In the genomic region with DNA sequence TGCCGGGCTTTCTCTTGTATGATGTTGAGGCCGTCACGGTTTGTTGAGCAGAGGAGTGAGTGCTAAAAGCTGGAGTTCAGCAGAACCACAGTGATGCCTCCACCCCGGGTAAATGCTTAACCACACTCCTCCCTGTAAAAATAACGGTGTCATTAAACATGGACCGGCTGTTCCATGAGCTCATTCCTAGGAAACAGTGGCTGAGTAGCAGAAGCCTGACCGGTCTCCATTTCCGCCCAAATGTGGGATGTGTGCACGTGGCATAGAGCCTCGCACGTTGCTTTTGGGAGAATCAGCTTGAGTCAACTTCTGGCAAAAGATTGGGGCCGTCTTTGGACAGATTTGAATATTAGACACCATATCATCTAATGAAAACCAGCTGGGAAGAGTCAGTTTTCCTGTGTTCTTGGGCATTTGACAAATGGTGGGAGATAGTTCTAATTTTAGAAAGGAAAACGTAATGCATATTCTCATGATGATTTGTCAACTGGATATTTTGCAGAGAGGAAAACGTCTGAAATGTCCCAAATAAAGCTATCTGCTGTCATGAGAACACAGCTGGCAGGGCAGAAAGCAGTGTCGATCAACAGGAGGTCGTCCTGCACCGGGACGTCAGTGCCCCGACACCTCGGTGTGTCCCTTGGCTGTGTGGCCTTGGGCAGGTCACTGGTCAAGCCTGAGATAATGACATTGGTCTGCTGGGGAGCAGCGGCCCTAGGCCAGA, we compare ENCODE assay signal across 1 cellular context.
TF ChIP-seq lines count a peak whose summit lies in the region.

No MANE protein-coding gene starts in this region.

TF ChIP-seq in HepG2, 621 proteins besides CTCF, POLR2A, EP300 and RAD21 (continued from another document and continues in another):
- no peak for TF ChIP-seq ZFP36L1 (CRISPR knock-in tag; IDR thresholded peaks at IDR 0.05)
- TF ChIP-seq ZNF567 (CRISPR knock-in tag; IDR thresholded peaks at IDR 0.05; ENCODE audit: borderline replicate concordance), result no peak
- TF ChIP-seq ZNF3 (CRISPR knock-in tag; IDR thresholded peaks at IDR 0.05), result peak; percentile 58; the same call in 1 of the 2 replicates
- no peak for TF ChIP-seq AKAP8 (CRISPR knock-in tag; IDR thresholded peaks at IDR 0.05)
- TF ChIP-seq ZNF720 (CRISPR knock-in tag; IDR thresholded peaks at IDR 0.05), result no peak
- no peak for TF ChIP-seq ZSCAN21 (CRISPR knock-in tag; IDR thresholded peaks at IDR 0.05; ENCODE audit: borderline replicate concordance)
- TF ChIP-seq CENPX (CRISPR knock-in tag; IDR thresholded peaks at IDR 0.05), result no peak
- TF ChIP-seq, protein P1, sequence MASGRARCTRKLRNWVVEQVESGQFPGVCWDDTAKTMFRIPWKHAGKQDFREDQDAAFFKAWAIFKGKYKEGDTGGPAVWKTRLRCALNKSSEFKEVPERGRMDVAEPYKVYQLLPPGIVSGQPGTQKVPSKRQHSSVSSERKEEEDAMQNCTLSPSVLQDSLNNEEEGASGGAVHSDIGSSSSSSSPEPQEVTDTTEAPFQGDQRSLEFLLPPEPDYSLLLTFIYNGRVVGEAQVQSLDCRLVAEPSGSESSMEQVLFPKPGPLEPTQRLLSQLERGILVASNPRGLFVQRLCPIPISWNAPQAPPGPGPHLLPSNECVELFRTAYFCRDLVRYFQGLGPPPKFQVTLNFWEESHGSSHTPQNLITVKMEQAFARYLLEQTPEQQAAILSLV (CRISPR knock-in tag; IDR thresholded peaks at IDR 0.05; ENCODE audit: borderline replicate concordance), result 0 out of 2 replicates have a peak, but pooled peaks have one; percentile 41
- no peak for TF ChIP-seq FOXM1 (CRISPR knock-in tag; IDR thresholded peaks at IDR 0.05)
- TF ChIP-seq PHF5A (CRISPR knock-in tag; IDR thresholded peaks at IDR 0.05; ENCODE audit: low read depth, unreplicated experiment), result no peak
- TF ChIP-seq CAMTA2 (CRISPR knock-in tag; IDR thresholded peaks at IDR 0.05; ENCODE audit: borderline replicate concordance), result no peak
- no peak for TF ChIP-seq ZNF484 (CRISPR knock-in tag; IDR thresholded peaks at IDR 0.05; ENCODE audit: borderline replicate concordance, low read depth)
- TF ChIP-seq ZNF337 (CRISPR knock-in tag; IDR thresholded peaks at IDR 0.05; ENCODE audit: borderline replicate concordance, low read depth), result peak; percentile 84; the same call in 1 of the 2 replicates
- no peak for TF ChIP-seq MED13 (CRISPR knock-in tag; IDR thresholded peaks at IDR 0.05)
- TF ChIP-seq MLLT10 (CRISPR knock-in tag; IDR thresholded peaks at IDR 0.05), result no peak
- TF ChIP-seq EEA1 (CRISPR knock-in tag; IDR thresholded peaks at IDR 0.05; ENCODE audit: borderline replicate concordance), result no peak
- no peak for TF ChIP-seq NBN (conservative IDR thresholded peaks at IDR 0.05)
- TF ChIP-seq, protein P2, sequence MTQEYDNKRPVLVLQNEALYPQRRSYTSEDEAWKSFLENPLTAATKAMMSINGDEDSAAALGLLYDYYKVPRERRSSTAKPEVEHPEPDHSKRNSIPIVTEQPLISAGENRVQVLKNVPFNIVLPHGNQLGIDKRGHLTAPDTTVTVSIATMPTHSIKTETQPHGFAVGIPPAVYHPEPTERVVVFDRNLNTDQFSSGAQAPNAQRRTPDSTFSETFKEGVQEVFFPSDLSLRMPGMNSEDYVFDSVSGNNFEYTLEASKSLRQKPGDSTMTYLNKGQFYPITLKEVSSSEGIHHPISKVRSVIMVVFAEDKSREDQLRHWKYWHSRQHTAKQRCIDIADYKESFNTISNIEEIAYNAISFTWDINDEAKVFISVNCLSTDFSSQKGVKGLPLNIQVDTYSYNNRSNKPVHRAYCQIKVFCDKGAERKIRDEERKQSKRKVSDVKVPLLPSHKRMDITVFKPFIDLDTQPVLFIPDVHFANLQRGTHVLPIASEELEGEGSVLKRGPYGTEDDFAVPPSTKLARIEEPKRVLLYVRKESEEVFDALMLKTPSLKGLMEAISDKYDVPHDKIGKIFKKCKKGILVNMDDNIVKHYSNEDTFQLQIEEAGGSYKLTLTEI (CRISPR knock-in tag; conservative IDR thresholded peaks at IDR 0.05), result no peak
- TF ChIP-seq NR2F2 (IDR thresholded peaks at IDR 0.05; ENCODE audit: borderline replicate concordance, low read depth), result no peak
- TF ChIP-seq ZFP36 (IDR thresholded peaks at IDR 0.05; ENCODE audit: borderline replicate concordance, low read depth, low read length, partially characterized antibody), result no peak
- TF ChIP-seq ZSCAN29 (CRISPR knock-in tag; conservative IDR thresholded peaks at IDR 0.05), result no peak; the same call in 1 of the 2 replicates
- TF ChIP-seq ZNF614 (CRISPR knock-in tag; IDR thresholded peaks at IDR 0.05; ENCODE audit: borderline replicate concordance), result no peak
- peak; percentile 66 for TF ChIP-seq ZNF781 (CRISPR knock-in tag; IDR thresholded peaks at IDR 0.05; ENCODE audit: borderline replicate concordance, not compliant biosample characterization)
- TF ChIP-seq FOXA3 (CRISPR knock-in tag; IDR thresholded peaks at IDR 0.05), result peak; percentile 59
- no peak for TF ChIP-seq SATB2 (CRISPR knock-in tag; IDR thresholded peaks at IDR 0.05)
- TF ChIP-seq, protein P3, sequence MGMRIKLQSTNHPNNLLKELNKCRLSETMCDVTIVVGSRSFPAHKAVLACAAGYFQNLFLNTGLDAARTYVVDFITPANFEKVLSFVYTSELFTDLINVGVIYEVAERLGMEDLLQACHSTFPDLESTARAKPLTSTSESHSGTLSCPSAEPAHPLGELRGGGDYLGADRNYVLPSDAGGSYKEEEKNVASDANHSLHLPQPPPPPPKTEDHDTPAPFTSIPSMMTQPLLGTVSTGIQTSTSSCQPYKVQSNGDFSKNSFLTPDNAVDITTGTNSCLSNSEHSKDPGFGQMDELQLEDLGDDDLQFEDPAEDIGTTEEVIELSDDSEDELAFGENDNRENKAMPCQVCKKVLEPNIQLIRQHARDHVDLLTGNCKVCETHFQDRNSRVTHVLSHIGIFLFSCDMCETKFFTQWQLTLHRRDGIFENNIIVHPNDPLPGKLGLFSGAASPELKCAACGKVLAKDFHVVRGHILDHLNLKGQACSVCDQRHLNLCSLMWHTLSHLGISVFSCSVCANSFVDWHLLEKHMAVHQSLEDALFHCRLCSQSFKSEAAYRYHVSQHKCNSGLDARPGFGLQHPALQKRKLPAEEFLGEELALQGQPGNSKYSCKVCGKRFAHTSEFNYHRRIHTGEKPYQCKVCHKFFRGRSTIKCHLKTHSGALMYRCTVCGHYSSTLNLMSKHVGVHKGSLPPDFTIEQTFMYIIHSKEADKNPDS (CRISPR knock-in tag; IDR thresholded peaks at IDR 0.05), result no peak
- TF ChIP-seq JDP2 (CRISPR knock-in tag; IDR thresholded peaks at IDR 0.05; ENCODE audit: borderline replicate concordance), result no peak
- TF ChIP-seq PAF1 (CRISPR knock-in tag; IDR thresholded peaks at IDR 0.05), result no peak
- no peak for TF ChIP-seq GTF3A (CRISPR knock-in tag; conservative IDR thresholded peaks at IDR 0.05)
- TF ChIP-seq, protein P4, sequence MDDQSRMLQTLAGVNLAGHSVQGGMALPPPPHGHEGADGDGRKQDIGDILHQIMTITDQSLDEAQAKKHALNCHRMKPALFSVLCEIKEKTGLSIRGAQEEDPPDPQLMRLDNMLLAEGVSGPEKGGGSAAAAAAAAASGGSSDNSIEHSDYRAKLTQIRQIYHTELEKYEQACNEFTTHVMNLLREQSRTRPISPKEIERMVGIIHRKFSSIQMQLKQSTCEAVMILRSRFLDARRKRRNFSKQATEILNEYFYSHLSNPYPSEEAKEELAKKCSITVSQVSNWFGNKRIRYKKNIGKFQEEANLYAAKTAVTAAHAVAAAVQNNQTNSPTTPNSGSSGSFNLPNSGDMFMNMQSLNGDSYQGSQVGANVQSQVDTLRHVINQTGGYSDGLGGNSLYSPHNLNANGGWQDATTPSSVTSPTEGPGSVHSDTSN (CRISPR knock-in tag; IDR thresholded peaks at IDR 0.05; ENCODE audit: borderline replicate concordance), result no peak
- TF ChIP-seq REPIN1 (CRISPR knock-in tag; IDR thresholded peaks at IDR 0.05; ENCODE audit: borderline replicate concordance, low read depth), result 0 out of 2 replicates have a peak, but pooled peaks have one; percentile 42
- TF ChIP-seq ZNF253 (CRISPR knock-in tag; IDR thresholded peaks at IDR 0.05; ENCODE audit: borderline replicate concordance), result no peak
- TF ChIP-seq PHF21A (CRISPR knock-in tag; IDR thresholded peaks at IDR 0.05), result peak; percentile 89
- TF ChIP-seq, protein P5, sequence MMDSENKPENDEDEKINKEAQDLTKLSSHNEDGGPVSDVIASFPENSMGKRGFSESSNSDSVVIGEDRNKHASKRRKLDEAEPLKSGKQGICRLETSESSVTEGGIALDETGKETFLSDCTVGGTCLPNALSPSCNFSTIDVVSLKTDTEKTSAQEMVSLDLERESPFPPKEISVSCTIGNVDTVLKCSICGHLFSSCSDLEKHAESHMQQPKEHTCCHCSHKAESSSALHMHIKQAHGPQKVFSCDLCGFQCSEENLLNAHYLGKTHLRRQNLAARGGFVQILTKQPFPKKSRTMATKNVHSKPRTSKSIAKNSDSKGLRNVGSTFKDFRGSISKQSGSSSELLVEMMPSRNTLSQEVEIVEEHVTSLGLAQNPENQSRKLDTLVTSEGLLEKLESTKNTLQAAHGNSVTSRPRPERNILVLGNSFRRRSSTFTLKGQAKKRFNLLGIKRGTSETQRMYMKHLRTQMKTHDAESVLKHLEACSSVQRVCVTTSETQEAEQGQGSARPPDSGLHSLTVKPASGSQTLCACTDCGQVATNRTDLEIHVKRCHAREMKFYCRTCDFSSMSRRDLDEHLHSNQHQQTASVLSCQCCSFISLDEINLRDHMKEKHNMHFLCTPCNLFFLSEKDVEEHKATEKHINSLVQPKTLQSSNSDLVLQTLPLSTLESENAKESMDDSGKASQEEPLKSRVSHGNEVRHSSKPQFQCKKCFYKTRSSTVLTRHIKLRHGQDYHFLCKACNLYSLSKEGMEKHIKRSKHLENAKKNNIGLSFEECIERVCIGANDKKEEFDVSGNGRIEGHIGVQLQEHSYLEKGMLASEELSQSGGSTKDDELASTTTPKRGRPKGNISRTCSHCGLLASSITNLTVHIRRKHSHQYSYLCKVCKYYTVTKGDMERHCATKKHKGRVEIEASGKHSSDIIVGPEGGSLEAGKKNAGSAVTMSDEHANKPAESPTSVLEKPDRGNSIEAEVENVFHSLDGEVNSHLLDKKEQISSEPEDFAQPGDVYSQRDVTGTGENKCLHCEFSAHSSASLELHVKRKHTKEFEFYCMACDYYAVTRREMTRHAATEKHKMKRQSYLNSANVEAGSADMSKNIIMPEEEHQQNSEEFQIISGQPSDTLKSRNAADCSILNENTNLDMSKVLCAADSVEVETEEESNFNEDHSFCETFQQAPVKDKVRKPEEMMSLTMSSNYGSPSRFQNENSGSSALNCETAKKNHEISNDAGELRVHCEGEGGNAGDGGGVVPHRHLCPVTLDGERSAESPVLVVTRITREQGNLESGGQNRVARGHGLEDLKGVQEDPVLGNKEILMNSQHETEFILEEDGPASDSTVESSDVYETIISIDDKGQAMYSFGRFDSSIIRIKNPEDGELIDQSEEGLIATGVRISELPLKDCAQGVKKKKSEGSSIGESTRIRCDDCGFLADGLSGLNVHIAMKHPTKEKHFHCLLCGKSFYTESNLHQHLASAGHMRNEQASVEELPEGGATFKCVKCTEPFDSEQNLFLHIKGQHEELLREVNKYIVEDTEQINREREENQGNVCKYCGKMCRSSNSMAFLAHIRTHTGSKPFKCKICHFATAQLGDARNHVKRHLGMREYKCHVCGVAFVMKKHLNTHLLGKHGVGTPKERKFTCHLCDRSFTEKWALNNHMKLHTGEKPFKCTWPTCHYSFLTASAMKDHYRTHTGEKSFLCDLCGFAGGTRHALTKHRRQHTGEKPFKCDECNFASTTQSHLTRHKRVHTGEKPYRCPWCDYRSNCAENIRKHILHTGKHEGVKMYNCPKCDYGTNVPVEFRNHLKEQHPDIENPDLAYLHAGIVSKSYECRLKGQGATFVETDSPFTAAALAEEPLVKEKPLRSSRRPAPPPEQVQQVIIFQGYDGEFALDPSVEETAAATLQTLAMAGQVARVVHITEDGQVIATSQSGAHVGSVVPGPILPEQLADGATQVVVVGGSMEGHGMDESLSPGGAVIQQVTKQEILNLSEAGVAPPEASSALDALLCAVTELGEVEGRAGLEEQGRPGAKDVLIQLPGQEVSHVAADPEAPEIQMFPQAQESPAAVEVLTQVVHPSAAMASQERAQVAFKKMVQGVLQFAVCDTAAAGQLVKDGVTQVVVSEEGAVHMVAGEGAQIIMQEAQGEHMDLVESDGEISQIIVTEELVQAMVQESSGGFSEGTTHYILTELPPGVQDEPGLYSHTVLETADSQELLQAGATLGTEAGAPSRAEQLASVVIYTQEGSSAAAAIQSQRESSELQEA (CRISPR knock-in tag; IDR thresholded peaks at IDR 0.05; ENCODE audit: not compliant biosample characterization), result no peak
- TF ChIP-seq ZNF746 (CRISPR knock-in tag; IDR thresholded peaks at IDR 0.05), result no peak
- no peak for TF ChIP-seq ZNF672 (CRISPR knock-in tag; IDR thresholded peaks at IDR 0.05)
- TF ChIP-seq HNRNPH1 (optimal IDR thresholded peaks at IDR 0.05; ENCODE audit: low read depth, low read length), result no peak
- TF ChIP-seq, protein P6, sequence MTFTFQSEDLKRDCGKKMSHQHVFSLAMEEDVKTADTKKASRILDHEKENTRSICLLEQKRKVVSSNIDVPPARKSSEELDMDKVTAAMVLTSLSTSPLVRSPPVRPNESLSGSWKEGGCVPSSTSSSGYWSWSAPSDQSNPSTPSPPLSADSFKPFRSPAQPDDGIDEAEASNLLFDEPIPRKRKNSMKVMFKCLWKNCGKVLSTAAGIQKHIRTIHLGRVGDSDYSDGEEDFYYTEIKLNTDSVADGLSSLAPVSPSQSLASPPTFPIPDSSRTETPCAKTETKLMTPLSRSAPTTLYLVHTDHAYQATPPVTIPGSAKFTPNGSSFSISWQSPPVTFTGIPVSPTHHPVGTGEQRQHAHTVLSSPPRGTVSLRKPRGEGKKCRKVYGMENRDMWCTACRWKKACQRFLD (CRISPR knock-in tag; IDR thresholded peaks at IDR 0.05; ENCODE audit: borderline replicate concordance), result no peak
- TF ChIP-seq ZNF7 (CRISPR knock-in tag; IDR thresholded peaks at IDR 0.05), result no peak
- TF ChIP-seq CREM (IDR thresholded peaks at IDR 0.05), result peak; percentile 67
- no peak for TF ChIP-seq CREM (CRISPR knock-in tag; IDR thresholded peaks at IDR 0.05)
- TF ChIP-seq SIX4 (CRISPR knock-in tag; IDR thresholded peaks at IDR 0.05), result peak; percentile 23; the same call in 1 of the 2 replicates
